Comparison of ENCODE assay signal across 12 cellular contexts in genomic region chr13:103006706-103007426, GRCh38. TPM values are rescaled to one million over a fixed set of nuclear protein-coding genes. Genes with fewer than 3 reads are reported as not detected.
DNase-seq lines count a peak whose midpoint lies in the region; ATAC-seq and TF ChIP-seq lines count a peak whose summit lies in the region.
"Had no signal": no experiment of that assay in that cellular context is flagged by ENCODE, and none has a peak within 500 bp of the region (broad histone marks: within the 10 kb centered on the region; RNA-seq: fewer than 3 reads in every experiment).

No MANE protein-coding gene starts in this region.

- H3K9me3 ChIP-seq in heart right ventricle, result no peaks in the 10 kb centered on the region

- TF ChIP-seq CTCF in heart right ventricle (IDR thresholded peaks at IDR 0.05) (no peak), dorsolateral prefrontal cortex (IDR thresholded peaks at IDR 0.05 in 54 of 56, conservative IDR thresholded peaks at IDR 0.05 in 2 of 56; ENCODE audit: low read depth in 1 of 56, partially characterized antibody in 56 of 56) (no peak)

- H3K4me1 Mint-ChIP-seq in immature natural killer cell, result no peaks in the 10 kb centered on the region

- H3K4me3 ChIP-seq in heart right ventricle, result no peak overlapping the region
- no peak overlapping the region for H3K4me3 ChIP-seq in dorsolateral prefrontal cortex

- peaks cover 0 to 5% (median under 1%) of the 10 kb centered on the region in 6 donors for H3K9me3 Mint-ChIP-seq in immature natural killer cell

- H3K36me3 ChIP-seq in heart right ventricle, result no peaks in the 10 kb centered on the region

- ATAC-seq in GM18907 (IDR thresholded peaks at IDR 0.05; ENCODE audit: unreplicated experiment), result peak; percentile 95
- ATAC-seq in HG02571 (IDR thresholded peaks at IDR 0.05; ENCODE audit: unreplicated experiment), result peak; percentile 82
- peak; percentile 92 for ATAC-seq in HG03521 (IDR thresholded peaks at IDR 0.05; ENCODE audit: unreplicated experiment)
- peak in 7 of 8 donors; percentile 37 to 89 (median 72) for ATAC-seq in heart right ventricle

- intact Hi-C loops in heart right ventricle (cut with DNase I) (no loop called here), dorsolateral prefrontal cortex (cut with DNase I) (no loop called here)

- peaks cover 0 to 23% (median 0%) of the 10 kb centered on the region in 9 donors for H3K4me1 ChIP-seq in heart right ventricle

- H3K27ac ChIP-seq in heart right ventricle (peak overlapping the region in 2 of 10 donors; percentile 31 to 42), dorsolateral prefrontal cortex (no peak overlapping the region)
- H3K27ac ChIP-seq: epithelial cell of prostate had no signal

- no peaks in the 10 kb centered on the region for H3K36me3 Mint-ChIP-seq in immature natural killer cell

- 24 to 44% methylated on average over 11 of the region's 11 CpGs for WGBS in heart right ventricle, 2 donors

- H3K27me3 ChIP-seq in heart right ventricle (no peaks in the 10 kb centered on the region), dorsolateral prefrontal cortex (no peaks in the 10 kb centered on the region)

- peaks cover 2 to 5% (median 3%) of the 10 kb centered on the region in 3 donors for H3K27me3 Mint-ChIP-seq in immature natural killer cell (ENCODE audit: low read depth in 3 of 3)

- H3K4me3 Mint-ChIP-seq in immature natural killer cell, result no peak overlapping the region

- DNase-seq in heart right ventricle, result peak in 1 of 2 donors; percentile 17
- DNase-seq in dorsolateral prefrontal cortex, result no peak
- no peak for DNase-seq in GOT3 (lab: John Stamatoyannopoulos, UW)
- no peak for DNase-seq in immature natural killer cell
- no peak for DNase-seq in NCI-H446 (lab: John Stamatoyannopoulos, UW)
- DNase-seq: EL, mesenchymal stem cell had no signal

- no peak overlapping the region for H3K27ac Mint-ChIP-seq in immature natural killer cell

RNA-seq across cellular contexts. Expression of gene SLC10A2, which starts 59.4 kb away (rescaled TPM):
- total RNA-seq in heart right ventricle, result not detected
- polyA plus RNA-seq in heart right ventricle, result not detected
- not detected for total RNA-seq in dorsolateral prefrontal cortex
- not detected for polyA plus RNA-seq in immature natural killer cell
- total RNA-seq: T-helper 1 cell treated with Interleukin-12 subunit alpha and Interleukin-12 subunit beta and Interleukin-4 antibody, amounts not matched to agents 30 ng/mL and 1 ng/mL, for 36 hours had no signal
